ENCODE assay signal across 1 cellular context in the genomic region with DNA sequence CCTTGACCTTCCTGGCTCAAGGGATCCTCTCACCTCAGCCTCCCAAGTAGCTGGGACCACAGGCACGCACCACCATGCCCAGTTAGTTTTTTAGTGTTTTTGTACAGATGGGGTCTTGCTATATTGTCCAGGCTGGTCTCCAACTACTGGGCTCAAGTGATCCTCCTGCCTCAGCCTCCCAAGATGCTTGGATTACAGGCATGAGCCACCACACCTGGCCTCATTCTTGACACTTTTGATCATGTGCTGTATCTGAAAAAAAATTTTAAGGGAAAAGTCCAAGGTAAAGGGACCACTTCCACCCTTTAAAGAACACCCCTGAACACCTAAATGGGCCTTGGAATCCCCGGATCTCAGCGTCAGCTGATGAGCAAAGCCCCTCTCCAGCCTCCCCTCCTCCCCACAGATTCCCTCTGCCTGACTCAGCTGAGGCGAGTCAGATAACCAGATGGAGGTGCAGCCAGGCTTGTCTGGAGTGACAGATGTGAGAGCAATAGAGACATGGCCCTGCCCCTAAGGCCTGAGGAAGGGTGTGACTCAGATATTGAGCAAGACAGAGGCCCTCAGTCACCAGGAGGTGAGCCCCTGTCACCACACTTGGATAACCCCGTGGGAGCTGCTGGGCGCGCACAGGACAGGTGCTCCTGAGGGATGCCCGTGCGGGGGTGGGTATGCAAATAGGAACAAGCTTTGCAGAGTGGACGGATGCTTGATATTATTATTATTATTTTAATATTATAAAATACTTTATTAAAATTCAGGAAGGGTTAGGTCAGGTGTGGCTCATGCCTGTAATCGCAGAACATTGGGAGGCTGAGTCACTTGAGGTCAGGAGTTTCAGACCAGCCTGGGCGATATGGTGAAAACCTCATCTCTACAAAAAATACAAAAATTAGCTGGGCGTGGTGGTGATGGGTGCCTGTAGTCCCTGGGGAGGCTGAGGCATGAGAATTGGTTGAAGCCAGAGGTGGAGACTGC.
TF ChIP-seq lines count a peak whose summit lies in the region.

No MANE protein-coding gene starts in this region.

TF ChIP-seq in SK-N-SH, 30 proteins besides CTCF, POLR2A, EP300 and RAD21 (continued from another document):
- TF ChIP-seq SIN3A (IDR thresholded peaks at IDR 0.05; ENCODE audit: borderline replicate concordance, low read depth, low read length) (0 out of 2 replicates have a peak, but pooled peaks have one; percentile 45), MEF2A (IDR thresholded peaks at IDR 0.05; ENCODE audit: borderline replicate concordance, low read depth) (no peak), EZH2phosphoT487 (IDR thresholded peaks at IDR 0.05; ENCODE audit: borderline replicate concordance, low read depth) (no peak), NFIC (IDR thresholded peaks at IDR 0.05; ENCODE audit: borderline replicate concordance) (no peak), RCOR1 (IDR thresholded peaks at IDR 0.05; ENCODE audit: low read length) (no peak), CHD2 (IDR thresholded peaks at IDR 0.05; ENCODE audit: low read length, partially characterized antibody) (no peak), TEAD4 (IDR thresholded peaks at IDR 0.05; ENCODE audit: borderline replicate concordance, insufficient read depth) (peak; percentile 72), YY1 (IDR thresholded peaks at IDR 0.05; ENCODE audit: low read depth) (no peak), FOSL2 (IDR thresholded peaks at IDR 0.05; ENCODE audit: borderline replicate concordance, low read depth) (peak; percentile 91), NRF1 (IDR thresholded peaks at IDR 0.05; ENCODE audit: low read depth, low read length) (no peak)
- TF ChIP-seq, protein P1, sequence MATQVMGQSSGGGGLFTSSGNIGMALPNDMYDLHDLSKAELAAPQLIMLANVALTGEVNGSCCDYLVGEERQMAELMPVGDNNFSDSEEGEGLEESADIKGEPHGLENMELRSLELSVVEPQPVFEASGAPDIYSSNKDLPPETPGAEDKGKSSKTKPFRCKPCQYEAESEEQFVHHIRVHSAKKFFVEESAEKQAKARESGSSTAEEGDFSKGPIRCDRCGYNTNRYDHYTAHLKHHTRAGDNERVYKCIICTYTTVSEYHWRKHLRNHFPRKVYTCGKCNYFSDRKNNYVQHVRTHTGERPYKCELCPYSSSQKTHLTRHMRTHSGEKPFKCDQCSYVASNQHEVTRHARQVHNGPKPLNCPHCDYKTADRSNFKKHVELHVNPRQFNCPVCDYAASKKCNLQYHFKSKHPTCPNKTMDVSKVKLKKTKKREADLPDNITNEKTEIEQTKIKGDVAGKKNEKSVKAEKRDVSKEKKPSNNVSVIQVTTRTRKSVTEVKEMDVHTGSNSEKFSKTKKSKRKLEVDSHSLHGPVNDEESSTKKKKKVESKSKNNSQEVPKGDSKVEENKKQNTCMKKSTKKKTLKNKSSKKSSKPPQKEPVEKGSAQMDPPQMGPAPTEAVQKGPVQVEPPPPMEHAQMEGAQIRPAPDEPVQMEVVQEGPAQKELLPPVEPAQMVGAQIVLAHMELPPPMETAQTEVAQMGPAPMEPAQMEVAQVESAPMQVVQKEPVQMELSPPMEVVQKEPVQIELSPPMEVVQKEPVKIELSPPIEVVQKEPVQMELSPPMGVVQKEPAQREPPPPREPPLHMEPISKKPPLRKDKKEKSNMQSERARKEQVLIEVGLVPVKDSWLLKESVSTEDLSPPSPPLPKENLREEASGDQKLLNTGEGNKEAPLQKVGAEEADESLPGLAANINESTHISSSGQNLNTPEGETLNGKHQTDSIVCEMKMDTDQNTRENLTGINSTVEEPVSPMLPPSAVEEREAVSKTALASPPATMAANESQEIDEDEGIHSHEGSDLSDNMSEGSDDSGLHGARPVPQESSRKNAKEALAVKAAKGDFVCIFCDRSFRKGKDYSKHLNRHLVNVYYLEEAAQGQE (IDR thresholded peaks at IDR 0.05; ENCODE audit: low read depth, low read length), result no peak
- TF ChIP-seq, protein P2, sequence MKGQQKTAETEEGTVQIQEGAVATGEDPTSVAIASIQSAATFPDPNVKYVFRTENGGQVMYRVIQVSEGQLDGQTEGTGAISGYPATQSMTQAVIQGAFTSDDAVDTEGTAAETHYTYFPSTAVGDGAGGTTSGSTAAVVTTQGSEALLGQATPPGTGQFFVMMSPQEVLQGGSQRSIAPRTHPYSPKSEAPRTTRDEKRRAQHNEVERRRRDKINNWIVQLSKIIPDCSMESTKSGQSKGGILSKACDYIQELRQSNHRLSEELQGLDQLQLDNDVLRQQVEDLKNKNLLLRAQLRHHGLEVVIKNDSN (IDR thresholded peaks at IDR 0.05; ENCODE audit: borderline replicate concordance, low read depth), result peak; percentile 41; the same call in 1 of the 2 replicates
- TF ChIP-seq, protein P3, sequence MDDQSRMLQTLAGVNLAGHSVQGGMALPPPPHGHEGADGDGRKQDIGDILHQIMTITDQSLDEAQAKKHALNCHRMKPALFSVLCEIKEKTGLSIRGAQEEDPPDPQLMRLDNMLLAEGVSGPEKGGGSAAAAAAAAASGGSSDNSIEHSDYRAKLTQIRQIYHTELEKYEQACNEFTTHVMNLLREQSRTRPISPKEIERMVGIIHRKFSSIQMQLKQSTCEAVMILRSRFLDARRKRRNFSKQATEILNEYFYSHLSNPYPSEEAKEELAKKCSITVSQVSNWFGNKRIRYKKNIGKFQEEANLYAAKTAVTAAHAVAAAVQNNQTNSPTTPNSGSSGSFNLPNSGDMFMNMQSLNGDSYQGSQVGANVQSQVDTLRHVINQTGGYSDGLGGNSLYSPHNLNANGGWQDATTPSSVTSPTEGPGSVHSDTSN (IDR thresholded peaks at IDR 0.05), result peak; percentile 95
